In genomic region chr9:6929428-6929827, GRCh38 we compare ENCODE assay signal across 18 cellular contexts.
DNase-seq lines count a peak whose midpoint lies in the region; ATAC-seq, FAIRE-seq and TF ChIP-seq lines count a peak whose summit lies in the region.
"Had no signal": no experiment of that assay in that cellular context is flagged by ENCODE, and none has a peak within 500 bp of the region (broad histone marks: within the 10 kb centered on the region; RNA-seq: fewer than 3 reads in every experiment).

No MANE protein-coding gene starts in this region.

- H2BK15ac ChIP-seq in IMR-90 (ENCODE audit: low read depth, low read length): no peak overlapping the region

- H2BK120ac ChIP-seq in IMR-90 (ENCODE audit: low read depth, low read length): no peak overlapping the region

- in situ Hi-C loops in IMR-90 (cut with MboI; ENCODE audit: low sequenced_read_pairs): loop anchor here (10.0 kb wide), 1 partner anchor 55 kb away; no protein-coding TSS in a partner anchor
- in situ Hi-C loops in K562 (cut with MboI): no loop called here

- no CpG with 5 or more reads among the region's 1 CpG for WGBS in IMR-90 (ENCODE audit: extremely low coverage in 2 of 2, insufficient read length in 1 of 2), 2 experiments
- whole genome bisulfite sequencing in K562 (ENCODE audit: insufficient coverage, low coverage, missing lambda C conversion rate): 14% methylated on average over 1 of the region's 1 CpG

- H2BK5ac ChIP-seq in IMR-90 (ENCODE audit: low read depth, low read length, poor library complexity, severe bottlenecking): no peak overlapping the region

- H3K14ac ChIP-seq in IMR-90 (replicated peaks; ENCODE audit: low read depth, low read length): no peak overlapping the region

- no peak for TF ChIP-seq EP300 in K562 (IDR thresholded peaks at IDR 0.05; ENCODE audit: low read length)

- no peak overlapping the region for H3K4me3 Mint-ChIP-seq in activated T-cell treated with anti-CD3 and anti-CD28 coated beads, Interleukin-2, amount 50 U/mL, for 72 hours
- H3K4me3 Mint-ChIP-seq in naive B cell: no peak overlapping the region
- H3K4me3 Mint-ChIP-seq: CD4-positive, alpha-beta memory T cell; H9 had no signal

- H3K4me3 ChIP-seq in IMR-90 (ENCODE audit: insufficient read depth, low read depth, low read length): no peak overlapping the region
- H3K4me3 ChIP-seq in K562: no peak overlapping the region
- H3K4me3 ChIP-seq: SJSA1 had no signal

- H3K4me1 ChIP-seq in IMR-90 (ENCODE audit: control insufficient read depth, insufficient read depth, low read length) (peaks cover 6% of the 10 kb centered on the region), K562 (replicated peaks in 1 of 2; ENCODE audit: control insufficient read depth in 2 of 2, insufficient read depth in 2 of 2, low read length in 2 of 2) (peaks cover 10 to 66% of the 10 kb centered on the region in 2 experiments; a peak in 4 of 5 replicates)
- H3K4me1 ChIP-seq: SJSA1 had no signal

- H3K4me1 Mint-ChIP-seq in activated T-cell treated with anti-CD3 and anti-CD28 coated beads, Interleukin-2, amount 50 U/mL, for 72 hours (ENCODE audit: low read depth): peaks cover 24% of the 10 kb centered on the region
- H3K4me1 Mint-ChIP-seq in naive B cell: peaks cover 51 to 65% (median 53%) of the 10 kb centered on the region in 3 donors

- H3K9ac ChIP-seq in IMR-90 (ENCODE audit: low read depth, low read length): no peak overlapping the region
- H3K9ac ChIP-seq in K562 (ENCODE audit: insufficient read depth in 1 of 2, low read depth in 2 of 2, low read length in 2 of 2): no peak overlapping the region

- no peak overlapping the region for H2AFZ ChIP-seq in IMR-90 (replicated peaks; ENCODE audit: low read length, poor library complexity)
- no peak overlapping the region for H2AFZ ChIP-seq in K562 (ENCODE audit: low read depth, low read length)

- no peak for ATAC-seq in activated T-cell treated with anti-CD3 and anti-CD28 coated beads, Interleukin-2, amount 50 U/mL, for 72 hours (replicated peaks in 1 of 2)
- ATAC-seq in IMR-90 (ENCODE audit: low read depth) (no peak), K562 (no peak), naive B cell (ENCODE audit: low read depth in 2 of 2) (no peak)

- H3K36me3 Mint-ChIP-seq in activated T-cell treated with anti-CD3 and anti-CD28 coated beads, Interleukin-2, amount 50 U/mL, for 72 hours (ENCODE audit: insufficient read depth in 2 of 2): peaks cover 1% of the 10 kb centered on the region in 2 donors
- H3K36me3 Mint-ChIP-seq in naive B cell: peaks cover 8 to 18% of the 10 kb centered on the region in 2 donors

- POLR2A ChIA-PET in IMR-90 (lab: Charles Lee; ENCODE audit: unreplicated experiment) (no interaction called here), K562 (lab: Yijun Ruan, JAX) (no interaction called here)

- no peak overlapping the region for H2AK9ac ChIP-seq in IMR-90 (replicated peaks; ENCODE audit: low read depth, low read length, poor library complexity)

- H3K27me3 ChIP-seq in IMR-90 (ENCODE audit: control insufficient read depth, insufficient read depth, low read length) (no peaks in the 10 kb centered on the region), K562 (ENCODE audit: control insufficient read depth in 2 of 2, insufficient read depth in 2 of 2, low read length in 2 of 2) (no peaks in the 10 kb centered on the region)
- H3K27me3 ChIP-seq: SJSA1 had no signal

- H3K36me3 ChIP-seq in IMR-90 (ENCODE audit: control insufficient read depth, insufficient read depth, low read length) (no peaks in the 10 kb centered on the region), K562 (ENCODE audit: control insufficient read depth, insufficient read depth, low read length) (no peaks in the 10 kb centered on the region)
- H3K36me3 ChIP-seq: SJSA1 had no signal

- no peaks in the 10 kb centered on the region for H3K9me3 Mint-ChIP-seq in activated T-cell treated with anti-CD3 and anti-CD28 coated beads, Interleukin-2, amount 50 U/mL, for 72 hours
- peaks cover 0 to 4% (median 0%) of the 10 kb centered on the region in 7 donors for H3K9me3 Mint-ChIP-seq in naive B cell
- H3K9me3 Mint-ChIP-seq: H9 had no signal

- no peak overlapping the region for H2AK5ac ChIP-seq in IMR-90 (ENCODE audit: low read depth, low read length)

- no peak overlapping the region for H3K23ac ChIP-seq in IMR-90 (ENCODE audit: low read depth, low read length)

- H3K27ac Mint-ChIP-seq in activated T-cell treated with anti-CD3 and anti-CD28 coated beads, Interleukin-2, amount 50 U/mL, for 72 hours: peak overlapping the region; percentile 53
- peak overlapping the region in 4 of 6 donors; percentile 16 to 31 (median 20) for H3K27ac Mint-ChIP-seq in naive B cell
- H3K27ac Mint-ChIP-seq: CD4-positive, alpha-beta memory T cell had no signal

- TF ChIP-seq RAD21 in IMR-90 (IDR thresholded peaks at IDR 0.05; ENCODE audit: low read length) (no peak), K562 (CRISPR knock-in tag; conservative IDR thresholded peaks at IDR 0.05 in 1 of 2, IDR thresholded peaks at IDR 0.05 in 1 of 2) (no peak)

- H3K79me1 ChIP-seq in IMR-90 (ENCODE audit: low read depth in 1 of 2, low read length in 2 of 2): peaks cover 5 to 12% of the 10 kb centered on the region in 2 experiments; a peak in 3 of 4 replicates

- H4K91ac ChIP-seq in IMR-90 (ENCODE audit: insufficient read depth, low read depth, low read length): no peak overlapping the region

- H3K9me3 ChIP-seq in IMR-90 (ENCODE audit: control insufficient read depth, insufficient read depth, low read length) (no peaks in the 10 kb centered on the region), K562 (replicated peaks; ENCODE audit: control insufficient read depth, insufficient read depth, low read depth, low read length) (no peaks in the 10 kb centered on the region)
- H3K9me3 ChIP-seq: SJSA1 had no signal

- no peak for DNase-seq in activated T-cell treated with anti-CD3 and anti-CD28 coated beads, Interleukin-2, amount 50 U/mL, for 72 hours
- DNase-seq in activated T-cell treated with anti-CD3 and anti-CD28 coated beads, Interleukin-2, amount 50 U/mL, for 1 hour: no peak
- DNase-seq in IMR-90 (no peak), K562 (ENCODE audit: extremely low read depth in 1 of 4, low spot score in 3 of 4) (no peak), naive B cell (no peak), hypothalamus (lab: John Stamatoyannopoulos, UW) (no peak), activated gamma-delta T cell (lab: John Stamatoyannopoulos, UW) (no peak), NCI-H748 (lab: John Stamatoyannopoulos, UW; ENCODE audit: unreplicated experiment) (no peak)
- DNase-seq: Calu3; CD4-positive, alpha-beta memory T cell; DMS53; H9; NCI-H1436; NCI-H2029; NCI-H2171 treated with DMSO at 0.1 percent for 48 hours; NCI-H446 treated with DMSO at 0.1 percent for 48 hours; NCI-H748 treated with DMSO at 0.1 percent for 48 hours had no signal

- intact Hi-C loops in IMR-90 (cut with micrococcal nuclease) (no loop called here), K562 (cut with micrococcal nuclease) (no loop called here)

- H3K79me2 ChIP-seq in K562 (ENCODE audit: control insufficient read depth, insufficient read depth, low read length): peaks cover 26% of the 10 kb centered on the region; the same call in 2 of the 3 replicates

- CTCF ChIA-PET in IMR-90 (lab: Yijun Ruan, JAX): no interaction called here
- CTCF ChIA-PET in K562 (lab: Yijun Ruan, JAX; ENCODE audit: low intra/inter-chr PET ratio): no interaction called here

- no peaks in the 10 kb centered on the region for H3K27me3 Mint-ChIP-seq in activated T-cell treated with anti-CD3 and anti-CD28 coated beads, Interleukin-2, amount 50 U/mL, for 72 hours (ENCODE audit: low read depth)
- H3K27me3 Mint-ChIP-seq in naive B cell: no peaks in the 10 kb centered on the region
- H3K27me3 Mint-ChIP-seq: CD4-positive, alpha-beta memory T cell had no signal

- no peak overlapping the region for H4K8ac ChIP-seq in IMR-90 (ENCODE audit: low read depth in 2 of 2, low read length in 2 of 2)

- peaks cover 8% of the 10 kb centered on the region for H3K9me1 ChIP-seq in IMR-90 (ENCODE audit: insufficient read depth, low read length)
- no peaks in the 10 kb centered on the region for H3K9me1 ChIP-seq in K562 (ENCODE audit: control insufficient read depth, insufficient read depth, low read length)

- no peak overlapping the region for H2BK20ac ChIP-seq in IMR-90 (ENCODE audit: low read depth, low read length)

- BruUV-seq in IMR-90 (replicated peaks; lab: Mats Ljungman, UMichigan): no TSS peak
- no TSS peak for BruUV-seq in K562 (replicated peaks; lab: Mats Ljungman, UMichigan)

- H3K56ac ChIP-seq in IMR-90 (ENCODE audit: extremely low read depth, insufficient read depth, low read length): no peak overlapping the region

- H3K4me2 ChIP-seq in IMR-90 (ENCODE audit: low read depth, low read length): no peak overlapping the region
- no peak overlapping the region for H3K4me2 ChIP-seq in K562 (ENCODE audit: insufficient read depth, low read length)

- no peak for FAIRE-seq in K562 (lab: Jason Lieb, UNC)

- dilution Hi-C loops in IMR-90 (cut with HindIII; ENCODE audit: low sequenced_read_pairs, unreplicated experiment): no loop called here

- H3K27ac ChIP-seq in IMR-90 (ENCODE audit: insufficient read depth, low read length) (no peak overlapping the region), K562 (ENCODE audit: extremely low read depth, low read depth, low read length) (peak overlapping the region; percentile 49)
- H3K27ac ChIP-seq: SJSA1 had no signal

- no peak overlapping the region for H3K4ac ChIP-seq in IMR-90 (ENCODE audit: low read depth, low read length)

- TF ChIP-seq CTCF in IMR-90 (conservative IDR thresholded peaks at IDR 0.05; ENCODE audit: low read depth, low read length) (no peak), K562 (IDR thresholded peaks at IDR 0.05 in 2 of 3, conservative IDR thresholded peaks at IDR 0.05 in 1 of 3; ENCODE audit: insufficient read depth in 2 of 3, low read depth in 1 of 3, low read length in 3 of 3) (no peak)

- H3K18ac ChIP-seq in IMR-90 (ENCODE audit: low read depth, low read length): peak overlapping the region; percentile 17; the same call in 1 of the 2 replicates

- TF ChIP-seq POLR2A in IMR-90 (IDR thresholded peaks at IDR 0.05; ENCODE audit: low read depth, low read length): no peak
- no peak for TF ChIP-seq POLR2A in K562 (conservative IDR thresholded peaks at IDR 0.05)

- H4K5ac ChIP-seq in IMR-90 (ENCODE audit: low read depth, low read length): no peak overlapping the region

- no peaks in the 10 kb centered on the region for H4K20me1 ChIP-seq in IMR-90 (ENCODE audit: insufficient read depth, low read length)
- no peaks in the 10 kb centered on the region for H4K20me1 ChIP-seq in K562 (replicated peaks; ENCODE audit: control insufficient read depth, insufficient read depth, low read length)

TF ChIP-seq in IMR-90, 13 proteins besides CTCF, POLR2A, EP300 and RAD21 (continues in another document):
- TF ChIP-seq MXI1 (IDR thresholded peaks at IDR 0.05; ENCODE audit: borderline replicate concordance, low read depth, low read length) (no peak), BHLHE40 (IDR thresholded peaks at IDR 0.05; ENCODE audit: low read depth, low read length) (no peak)

TF ChIP-seq in K562, 482 proteins besides CTCF, POLR2A, EP300 and RAD21 (continues in another document):
- TF ChIP-seq NCOR1 (IDR thresholded peaks at IDR 0.05) (no peak), FOXA1 (IDR thresholded peaks at IDR 0.05; ENCODE audit: borderline replicate concordance) (no peak), KDM1A (IDR thresholded peaks at IDR 0.05) (no peak), POLR2H (tag; IDR thresholded peaks at IDR 0.05; ENCODE audit: low read depth) (no peak)
